12 cellular contexts compared by ENCODE assay signal in genomic region chr1:224707849-224708725, GRCh38.
DNase-seq lines count a peak whose midpoint lies in the region; ATAC-seq and TF ChIP-seq lines count a peak whose summit lies in the region.
"Had no signal": no experiment of that assay in that cellular context is flagged by ENCODE, and none has a peak within 500 bp of the region (broad histone marks: within the 10 kb centered on the region; RNA-seq: fewer than 3 reads in every experiment).

No MANE protein-coding gene starts in this region.

- H4K8ac ChIP-seq in neuronal stem cell (ENCODE audit: low read depth, low read length): no peak overlapping the region

- H3K4me2 ChIP-seq in neuronal stem cell (ENCODE audit: insufficient read depth, low read length, poor library complexity, severe bottlenecking): no peak overlapping the region

- no peaks in the 10 kb centered on the region for H3K36me3 ChIP-seq in neuronal stem cell (replicated peaks in 1 of 2; ENCODE audit: control insufficient read depth in 2 of 2, insufficient read depth in 2 of 2, low read length in 2 of 2)

- no peaks in the 10 kb centered on the region for H3K9me3 ChIP-seq in neuronal stem cell (replicated peaks in 1 of 2; ENCODE audit: control insufficient read depth in 2 of 2, insufficient read depth in 1 of 2, low read depth in 1 of 2, low read length in 2 of 2)

- no peak overlapping the region for H3K27ac ChIP-seq in neuronal stem cell (replicated peaks; ENCODE audit: low read length)
- H3K27ac ChIP-seq: VCaP had no signal

- no CpG with 5 or more reads among the region's 7 CpGs for WGBS in neuronal stem cell (ENCODE audit: extremely low coverage in 2 of 2, insufficient read length in 2 of 2, insufficient replicate concordance in 1 of 2), 2 donors

- no peaks in the 10 kb centered on the region for H3K79me1 ChIP-seq in neuronal stem cell (ENCODE audit: low read depth, low read length)

- no peak overlapping the region for H2BK5ac ChIP-seq in neuronal stem cell (ENCODE audit: low read length)

- no peak overlapping the region for H3K9ac ChIP-seq in neuronal stem cell (ENCODE audit: low read depth, low read length, poor library complexity)

- no peak overlapping the region for H3K4me3 ChIP-seq in choroid plexus epithelial cell (ENCODE audit: low read depth, low read length)
- no peak overlapping the region for H3K4me3 ChIP-seq in neuronal stem cell (ENCODE audit: low read length in 2 of 2)

- H2BK12ac ChIP-seq in neuronal stem cell (ENCODE audit: low read length): no peak overlapping the region

- peak; percentile 74 for DNase-seq in GM03348 (ENCODE audit: low spot score)
- peak; percentile 75 for DNase-seq in LHCN-M2 (ENCODE audit: low read depth)
- DNase-seq in choroid plexus epithelial cell (ENCODE audit: low read depth): peak; percentile 49
- peak; percentile 37 for DNase-seq in occipital lobe (lab: John Stamatoyannopoulos, UW)
- DNase-seq in neuronal stem cell (ENCODE audit: low spot score): no peak
- DNase-seq: activated naive CD4-positive, alpha-beta T cell treated with Interleukin-2 at 50 U/mL for 16 hours; DMS79; MM.1S had no signal

- no peak overlapping the region for H2BK120ac ChIP-seq in neuronal stem cell (ENCODE audit: low read depth, low read length)

- H3K4me1 ChIP-seq in neuronal stem cell (ENCODE audit: control insufficient read depth in 2 of 2, insufficient read depth in 1 of 2, low read depth in 1 of 2, low read length in 2 of 2): peaks cover 0 to 2% of the 10 kb centered on the region in 2 donors

- no peak overlapping the region for H3K18ac ChIP-seq in neuronal stem cell (ENCODE audit: low read length)

- peaks cover 0 to 2% (median 0%) of the 10 kb centered on the region in 3 experiments for H3K27me3 ChIP-seq in neuronal stem cell (ENCODE audit: control insufficient read depth in 3 of 3, insufficient read depth in 3 of 3, low read depth in 1 of 3, low read length in 3 of 3)

- TF ChIP-seq CTCF in choroid plexus epithelial cell (conservative IDR thresholded peaks at IDR 0.05; ENCODE audit: low read depth, low read length): no peak

- H3K14ac ChIP-seq in neuronal stem cell (ENCODE audit: low read length): no peak overlapping the region

- H4K91ac ChIP-seq in neuronal stem cell (ENCODE audit: low read depth, low read length, poor library complexity): no peak overlapping the region

- no peak overlapping the region for H3K23ac ChIP-seq in neuronal stem cell (ENCODE audit: low read depth, low read length, poor library complexity)

- no peak overlapping the region for H3K4ac ChIP-seq in neuronal stem cell (ENCODE audit: low read length)

- H2BK15ac ChIP-seq in neuronal stem cell (ENCODE audit: low read length): no peak overlapping the region

- no peak overlapping the region for H2AFZ ChIP-seq in neuronal stem cell (ENCODE audit: low read length)

- H2AK5ac ChIP-seq in neuronal stem cell (ENCODE audit: low read depth, low read length): no peak overlapping the region

- ATAC-seq in HG02938 (IDR thresholded peaks at IDR 0.05; ENCODE audit: unreplicated experiment) (no peak), HG02678 (IDR thresholded peaks at IDR 0.05; ENCODE audit: unreplicated experiment) (no peak), GM19395 (IDR thresholded peaks at IDR 0.05; ENCODE audit: unreplicated experiment) (no peak)
